ENCODE assay signal across 21 cellular contexts in genomic region chr16:17519041-17519440, GRCh38. TPM values are rescaled to one million over a fixed set of nuclear protein-coding genes. Genes with fewer than 3 reads are reported as not detected.
DNase-seq lines count a peak whose midpoint lies in the region; TF ChIP-seq lines count a peak whose summit lies in the region.
"Had no signal": no experiment of that assay in that cellular context is flagged by ENCODE, and none has a peak within 500 bp of the region (broad histone marks: within the 10 kb centered on the region; RNA-seq: fewer than 3 reads in every experiment).

No MANE protein-coding gene starts in this region.

- H3K9me2 ChIP-seq in SK-N-SH, result no peaks in the 10 kb centered on the region

- CTCF ChIA-PET in SK-N-SH (lab: Yijun Ruan, JAX), result no interaction called here

- peak overlapping the region in 1 of 2 experiments; percentile 99; a peak in 2 of 4 replicates for H3K27ac ChIP-seq in SK-N-SH (ENCODE audit: low read depth in 2 of 2, low read length in 1 of 2)
- peak overlapping the region; percentile 94 for H3K27ac ChIP-seq in smooth muscle cell (ENCODE audit: low read depth)
- H3K27ac ChIP-seq: lower lobe of right lung, parathyroid adenoma, sigmoid colon had no signal

- no peak for TF ChIP-seq RAD21 in SK-N-SH (IDR thresholded peaks at IDR 0.05; ENCODE audit: low read length)

- H3F3A ChIP-seq in SK-N-SH (replicated peaks; ENCODE audit: insufficient read depth), result peaks cover 62% of the 10 kb centered on the region
- no peaks in the 10 kb centered on the region for H3F3A ChIP-seq in smooth muscle cell (ENCODE audit: low read depth)

- H3K27me3 ChIP-seq in SK-N-SH (ENCODE audit: insufficient read depth), result no peaks in the 10 kb centered on the region
- H3K27me3 ChIP-seq in smooth muscle cell (ENCODE audit: low read depth), result no peaks in the 10 kb centered on the region

- H3K4me3 ChIP-seq in SK-N-SH (ENCODE audit: low read depth in 2 of 2, low read length in 1 of 2), result peak overlapping the region in 1 of 2 experiments; percentile 30; a peak in 2 of 4 replicates
- H3K4me3 ChIP-seq in smooth muscle cell, result no peak overlapping the region
- H3K4me3 ChIP-seq: lower lobe of right lung, sigmoid colon had no signal

- H4K20me1 ChIP-seq in SK-N-SH (ENCODE audit: insufficient read depth) (no peaks in the 10 kb centered on the region), smooth muscle cell (ENCODE audit: low read depth) (no peaks in the 10 kb centered on the region)

- no peaks in the 10 kb centered on the region for H3K4me1 Mint-ChIP-seq in CD14-positive monocyte
- H3K4me1 Mint-ChIP-seq: central memory CD8-positive, alpha-beta T cell; WTC11 had no signal

- no peak overlapping the region for H3K27ac Mint-ChIP-seq in CD14-positive monocyte
- H3K27ac Mint-ChIP-seq: CD4-positive, alpha-beta memory T cell; WTC11 had no signal

- H3K79me2 ChIP-seq in SK-N-SH (ENCODE audit: insufficient read depth) (no peaks in the 10 kb centered on the region), smooth muscle cell (ENCODE audit: low read depth) (no peaks in the 10 kb centered on the region)
- H3K79me2 ChIP-seq: parathyroid adenoma had no signal

- H2AFZ ChIP-seq in SK-N-SH (ENCODE audit: low read depth) (no peak overlapping the region), smooth muscle cell (ENCODE audit: low read depth) (no peak overlapping the region)
- H2AFZ ChIP-seq: parathyroid adenoma had no signal

- TF ChIP-seq EP300 in SK-N-SH (IDR thresholded peaks at IDR 0.05; ENCODE audit: borderline replicate concordance in 1 of 2, low read depth in 1 of 2, low read length in 1 of 2), result 0 out of 4 replicates have a peak, but pooled peaks of 1 of the 2 experiments have one; percentile 30

- H3K9me3 ChIP-seq in SK-N-SH (no peaks in the 10 kb centered on the region), smooth muscle cell (replicated peaks; ENCODE audit: low read depth) (no peaks in the 10 kb centered on the region)
- H3K9me3 ChIP-seq: lower lobe of right lung, sigmoid colon had no signal

- DNase-seq in EH (ENCODE audit: low read depth), result peak; percentile 82
- no peak for DNase-seq in SK-N-SH
- peak; percentile 90 for DNase-seq in fibroblast of peridontal ligament (ENCODE audit: extremely low read depth)
- DNase-seq in smooth muscle cell (lab: John Stamatoyannopoulos, UW; ENCODE audit: unreplicated experiment), result no peak
- no peak for DNase-seq in superior temporal gyrus (ENCODE audit: extremely low spot score)
- DNase-seq in CD14-positive monocyte (ENCODE audit: low spot score), result no peak
- DNase-seq in effector CD4-positive, alpha-beta T cell, result no peak
- DNase-seq: activated naive CD4-positive, alpha-beta T cell treated with anti-CD3 and anti-CD28 coated beads, Interleukin-2, amount 50 U/mL, for 16 hours; CD4-positive, alpha-beta memory T cell; GDM1; islet precursor cell; lower lobe of right lung; NCI-H1417; NCI-H774; sigmoid colon; stimulated activated CD4-positive, alpha-beta T cell treated with anti-CD3 and anti-CD28 coated beads, Interleukin-1b, Interleukin-23, amount 100 ng/mL, for 48 hours; T-helper 9 cell had no signal

- 2% methylated on average over 2 of the region's 2 CpGs for WGBS in SK-N-SH (ENCODE audit: low lambda C conversion rate)
- 34% methylated on average over 2 of the region's 2 CpGs for WGBS in smooth muscle cell (ENCODE audit: low lambda C conversion rate)

- POLR2A ChIA-PET in SK-N-SH (lab: Yijun Ruan, JAX), result no interaction called here

- H3K4me3 Mint-ChIP-seq in CD14-positive monocyte, result no peak overlapping the region
- H3K4me3 Mint-ChIP-seq: CD4-positive, alpha-beta memory T cell; central memory CD8-positive, alpha-beta T cell; IgD-negative memory B cell; WTC11 had no signal

- H3K4me2 ChIP-seq in SK-N-SH (peak overlapping the region; percentile 68), smooth muscle cell (peak overlapping the region; percentile 54)

- H3K9me3 Mint-ChIP-seq in CD14-positive monocyte, result no peaks in the 10 kb centered on the region
- H3K9me3 Mint-ChIP-seq: CD4-positive, alpha-beta memory T cell; central memory CD8-positive, alpha-beta T cell; IgD-negative memory B cell had no signal

- H3K4me1 ChIP-seq in SK-N-SH (ENCODE audit: control insufficient read depth in 1 of 2, insufficient read depth in 2 of 2, low read depth in 1 of 2, low read length in 1 of 2) (peaks cover 0 to 24% of the 10 kb centered on the region in 2 experiments; a peak in 2 of 4 replicates), smooth muscle cell (ENCODE audit: low read depth) (peaks cover 2% of the 10 kb centered on the region)
- H3K4me1 ChIP-seq: lower lobe of right lung, parathyroid adenoma, sigmoid colon had no signal

- TF ChIP-seq CTCF in SK-N-SH (IDR thresholded peaks at IDR 0.05) (no peak), smooth muscle cell (IDR thresholded peaks at IDR 0.05; ENCODE audit: borderline replicate concordance, insufficient read depth, poor library complexity, severe bottlenecking) (no peak), CD14-positive monocyte (IDR thresholded peaks at IDR 0.05) (no peak)

- H3K36me3 ChIP-seq in SK-N-SH (replicated peaks in 1 of 2; ENCODE audit: control insufficient read depth in 1 of 2, insufficient read depth in 2 of 2, low read length in 1 of 2) (no peaks in the 10 kb centered on the region), smooth muscle cell (ENCODE audit: low read depth) (no peaks in the 10 kb centered on the region)
- H3K36me3 ChIP-seq: lower lobe of right lung, sigmoid colon had no signal

- peaks cover 6 to 12% (median 8%) of the 10 kb centered on the region in 3 donors for H3K27me3 Mint-ChIP-seq in CD14-positive monocyte (ENCODE audit: low read depth in 3 of 3)

- no peaks in the 10 kb centered on the region for H3K36me3 Mint-ChIP-seq in CD14-positive monocyte
- H3K36me3 Mint-ChIP-seq: CD4-positive, alpha-beta memory T cell; IgD-negative memory B cell had no signal

- intact Hi-C loops in CD14-positive monocyte (cut with micrococcal nuclease), result no loop called here

- H3K9ac ChIP-seq in SK-N-SH, result peak overlapping the region; percentile 79
- peak overlapping the region; percentile 72 for H3K9ac ChIP-seq in smooth muscle cell (ENCODE audit: low read depth)
- H3K9ac ChIP-seq: parathyroid adenoma had no signal

TF ChIP-seq in SK-N-SH, 30 proteins besides CTCF, POLR2A, EP300 and RAD21 (continues in another document):
- TF ChIP-seq USF1 (IDR thresholded peaks at IDR 0.05; ENCODE audit: borderline replicate concordance, low read depth), result no peak
- no peak for TF ChIP-seq FOXM1 (IDR thresholded peaks at IDR 0.05; ENCODE audit: low read depth)
- no peak for TF ChIP-seq CHD2 (IDR thresholded peaks at IDR 0.05; ENCODE audit: low read length, partially characterized antibody)
- no peak for TF ChIP-seq GATA2 (CRISPR knock-in tag; IDR thresholded peaks at IDR 0.05)
- no peak for TF ChIP-seq YY1 (IDR thresholded peaks at IDR 0.05; ENCODE audit: low read depth)
- no peak for TF ChIP-seq ELF1 (IDR thresholded peaks at IDR 0.05)
- peak; percentile 70; the same call in 1 of the 2 replicates for TF ChIP-seq FOSL2 (IDR thresholded peaks at IDR 0.05; ENCODE audit: borderline replicate concordance, low read depth)
- TF ChIP-seq MAX (IDR thresholded peaks at IDR 0.05; ENCODE audit: low read depth), result no peak
- TF ChIP-seq NFIC (IDR thresholded peaks at IDR 0.05; ENCODE audit: borderline replicate concordance), result peak; percentile 32; the same call in 1 of the 2 replicates
- TF ChIP-seq NRF1 (IDR thresholded peaks at IDR 0.05; ENCODE audit: low read depth, low read length), result no peak
- no peak for TF ChIP-seq MXI1 (IDR thresholded peaks at IDR 0.05; ENCODE audit: low read depth, low read length)
- peak; percentile 55 for TF ChIP-seq JUND (IDR thresholded peaks at IDR 0.05)
- TF ChIP-seq FOXJ3 (CRISPR knock-in tag; IDR thresholded peaks at IDR 0.05), result no peak
- TF ChIP-seq MEF2A (IDR thresholded peaks at IDR 0.05; ENCODE audit: borderline replicate concordance, low read depth), result no peak
- 0 out of 2 replicates have a peak, but pooled peaks have one; percentile 30 for TF ChIP-seq TCF12 (IDR thresholded peaks at IDR 0.05)
- peak; percentile 9; the same call in 1 of the 2 replicates for TF ChIP-seq RXRA (IDR thresholded peaks at IDR 0.05; ENCODE audit: borderline replicate concordance, low read depth)
- no peak for TF ChIP-seq EZH2phosphoT487 (IDR thresholded peaks at IDR 0.05; ENCODE audit: borderline replicate concordance, low read depth)
- TF ChIP-seq ZBTB33 (IDR thresholded peaks at IDR 0.05; ENCODE audit: borderline replicate concordance, low read depth), result 0 out of 2 replicates have a peak, but pooled peaks have one; percentile 12

RNA-seq across cellular contexts. Expression of gene XYLT1, which starts 48.3 kb away (rescaled TPM):
- polyA plus RNA-seq in SK-N-SH (2012; rRNA removed) (16.6 and 17.6 TPM in 2 replicates), smooth muscle cell (8.2 and 9.5 TPM in 2 replicates), CD14-positive monocyte (1 to 10 TPM in 1 of 2 donors, under 1 TPM in 1; 0.51 to 1.6 TPM)
- 14.3 and 18.1 TPM in 2 replicates for polyA plus RNA-seq in SK-N-SH (2012; cell fraction: cytosol; rRNA removed)
- polyA plus RNA-seq in SK-N-SH (2012; cell fraction: nucleus; rRNA removed), result 13.7 and 20.5 TPM in 2 replicates
- 19.9 and 22.4 TPM in 2 replicates for total RNA-seq in smooth muscle cell

Comparison
In these comparisons a context has a peak if more than half of its experiments do, and no peak if none do; other contexts are left out.
1. DNase-seq: peak in EH (single experiment) and fibroblast of peridontal ligament (single experiment); none in SK-N-SH (single experiment), smooth muscle cell (single experiment), superior temporal gyrus (single experiment), CD14-positive monocyte (single experiment) and effector CD4-positive, alpha-beta T cell (single experiment).